8 cellular contexts compared by ENCODE assay signal in genomic region chr5:127870914-127871313, GRCh38.
DNase-seq lines count a peak whose midpoint lies in the region; ATAC-seq, FAIRE-seq and TF ChIP-seq lines count a peak whose summit lies in the region.

No MANE protein-coding gene starts in this region.

- no peak for TF ChIP-seq POLR2A in GM12878 (IDR thresholded peaks at IDR 0.05; ENCODE audit: low read depth, low read length)
- TF ChIP-seq POLR2A in spleen (IDR thresholded peaks at IDR 0.05): no peak

- CTCF ChIA-PET in GM12878 (lab: Yijun Ruan, JAX): interaction anchor here (1.3 to 2.0 kb wide), 5 partner anchors 8 to 307 kb away, joined by 3 to 8 read pairs (median 5); no protein-coding TSS in a partner anchor

- H3K9ac ChIP-seq in GM12878 (ENCODE audit: control insufficient read depth, insufficient read depth, low read length): no peak overlapping the region

- DNase-seq in GM03348 (ENCODE audit: low spot score): peak; percentile 59
- no peak for DNase-seq in GM12878 (ENCODE audit: low read depth, low spot score)
- peak; percentile 6 to 58 for DNase-seq in lung microvascular endothelial cell (ENCODE audit: low read depth in 2 of 2)
- DNase-seq in NCI-H1092 treated with DMSO at 0.1 percent for 48 hours (lab: John Stamatoyannopoulos, UW): no peak
- no peak for DNase-seq in coronary artery (ENCODE audit: low spot score)
- no peak for DNase-seq in spleen

- H3K4me2 ChIP-seq in GM12878 (ENCODE audit: control insufficient read depth, insufficient read depth): no peak overlapping the region

- POLR2A ChIA-PET in GM12878 (lab: Charles Lee): interaction anchor here (0.6 to 1.0 kb wide), 2 partner anchors 201 to 206 kb away, joined by 3 read pairs; no protein-coding TSS in a partner anchor

- peak; percentile 59 for ATAC-seq in HG02642 (IDR thresholded peaks at IDR 0.05; ENCODE audit: poor library complexity, unreplicated experiment)
- peak; percentile 59 for ATAC-seq in GM12878
- no peak for ATAC-seq in HG02840 (IDR thresholded peaks at IDR 0.05; ENCODE audit: low FRiP score, unreplicated experiment)

- in situ Hi-C loops in GM12878 (cut with MboI): loop anchor here (5.0 kb wide), 1 partner anchor 309 kb away; no protein-coding TSS in a partner anchor

- H2AFZ ChIP-seq in GM12878 (ENCODE audit: control insufficient read depth, low read depth, low read length): no peak overlapping the region

- no peaks in the 10 kb centered on the region for H4K20me1 ChIP-seq in GM12878 (ENCODE audit: control insufficient read depth, insufficient read depth)

- no TSS peak for BruUV-seq in GM12878 (replicated peaks; lab: Mats Ljungman, UMichigan)

- TF ChIP-seq RAD21 in GM12878 (IDR thresholded peaks at IDR 0.05; ENCODE audit: insufficient read depth, low read depth, low read length): no peak

- RAD21 ChIA-PET in GM12878 (lab: Charles Lee; ENCODE audit: unreplicated experiment): interaction anchor here (1.0 to 1.6 kb wide), 4 partner anchors 36 to 307 kb away, joined by 3 to 7 read pairs (median 3); no protein-coding TSS in a partner anchor

- H3K36me3 ChIP-seq in GM12878 (ENCODE audit: control insufficient read depth in 2 of 2, insufficient read depth in 2 of 2, low read length in 1 of 2) (no peaks in the 10 kb centered on the region), spleen (no peaks in the 10 kb centered on the region)

- WGBS in GM12878 (ENCODE audit: insufficient coverage, insufficient replicate concordance, low lambda C conversion rate, missing lambda C conversion rate): 28% methylated on average over 4 of the region's 4 CpGs
- 59 to 82% (median 78%) methylated on average over 4 of the region's 4 CpGs for WGBS in spleen, 5 donors

- H3K27ac ChIP-seq in GM12878 (ENCODE audit: control insufficient read depth, insufficient read depth) (no peak overlapping the region), coronary artery (no peak overlapping the region), spleen (no peak overlapping the region)

- H3K27me3 ChIP-seq in GM12878 (replicated peaks in 1 of 2; ENCODE audit: control insufficient read depth in 2 of 2, insufficient read depth in 2 of 2, low read length in 1 of 2): no peaks in the 10 kb centered on the region
- H3K27me3 ChIP-seq in spleen (replicated peaks in 1 of 7): no peaks in the 10 kb centered on the region

- intact Hi-C loops in GM12878 (cut with micrococcal nuclease; ENCODE audit: unreplicated experiment) (loop anchor here (2.0 to 10.0 kb wide), 2 partner anchors 30 to 624 kb away; no protein-coding TSS in a partner anchor), spleen (cut with DNase I; ENCODE audit: low total_unique reads) (loop anchor here (10.0 kb wide), 1 partner anchor 334 kb away; no protein-coding TSS in a partner anchor)

- H3K9me3 ChIP-seq in GM12878 (replicated peaks; ENCODE audit: control insufficient read depth, insufficient read depth, low read length): no peaks in the 10 kb centered on the region
- no peaks in the 10 kb centered on the region for H3K9me3 ChIP-seq in spleen

- H3K79me2 ChIP-seq in GM12878 (ENCODE audit: control insufficient read depth, insufficient read depth, low read length): no peaks in the 10 kb centered on the region

- TF ChIP-seq CTCF in GM12878 (IDR thresholded peaks at IDR 0.05 in 2 of 3, conservative IDR thresholded peaks at IDR 0.05 in 1 of 3; ENCODE audit: control insufficient read depth in 2 of 3, extremely low read depth in 1 of 3, insufficient read depth in 1 of 3, low read depth in 3 of 3, low read length in 3 of 3) (no peak), coronary artery (IDR thresholded peaks at IDR 0.05) (no peak), spleen (IDR thresholded peaks at IDR 0.05 in 8 of 11, conservative IDR thresholded peaks at IDR 0.05 in 3 of 11) (no peak)

- SMC1A ChIA-PET in GM12878 (lab: Charles Lee; ENCODE audit: uncharacterized antibody, unreplicated experiment): interaction anchor here (0.7 to 1.9 kb wide), 14 partner anchors 12 to 320 kb away, joined by 3 to 5 read pairs (median 3); no protein-coding TSS in a partner anchor

- FAIRE-seq in GM12878 (lab: Jason Lieb, UNC): peak; percentile 27

- H3K4me1 ChIP-seq in GM12878 (ENCODE audit: control insufficient read depth, insufficient read depth, low read length) (no peaks in the 10 kb centered on the region), spleen (peaks cover 0 to 5% (median 0%) of the 10 kb centered on the region in 6 donors)

- TF ChIP-seq EP300 in GM12878 (IDR thresholded peaks at IDR 0.05; ENCODE audit: borderline replicate concordance in 1 of 2, control insufficient read depth in 1 of 2, low read depth in 2 of 2, low read length in 2 of 2): no peak

- H3K4me3 ChIP-seq in GM12878 (no peak overlapping the region), coronary artery (no peak overlapping the region), spleen (no peak overlapping the region)

TF ChIP-seq in GM12878, 131 proteins besides CTCF, POLR2A, EP300 and RAD21:
- TF ChIP-seq POU2F2 (IDR thresholded peaks at IDR 0.05; ENCODE audit: borderline replicate concordance, low read depth, low read length) (peak; percentile 93; the same call in 2 of the 3 replicates), MAX (IDR thresholded peaks at IDR 0.05; ENCODE audit: low read depth, low read length) (no peak), MLLT1 (IDR thresholded peaks at IDR 0.05) (0 out of 2 replicates have a peak, but pooled peaks have one; percentile 48), BHLHE40 (IDR thresholded peaks at IDR 0.05; ENCODE audit: borderline replicate concordance in 1 of 2, low read depth in 2 of 2, low read length in 1 of 2) (peak in 1 of 2 experiments; percentile 20; a peak in 1 of 4 replicates)
- TF ChIP-seq, protein P1, sequence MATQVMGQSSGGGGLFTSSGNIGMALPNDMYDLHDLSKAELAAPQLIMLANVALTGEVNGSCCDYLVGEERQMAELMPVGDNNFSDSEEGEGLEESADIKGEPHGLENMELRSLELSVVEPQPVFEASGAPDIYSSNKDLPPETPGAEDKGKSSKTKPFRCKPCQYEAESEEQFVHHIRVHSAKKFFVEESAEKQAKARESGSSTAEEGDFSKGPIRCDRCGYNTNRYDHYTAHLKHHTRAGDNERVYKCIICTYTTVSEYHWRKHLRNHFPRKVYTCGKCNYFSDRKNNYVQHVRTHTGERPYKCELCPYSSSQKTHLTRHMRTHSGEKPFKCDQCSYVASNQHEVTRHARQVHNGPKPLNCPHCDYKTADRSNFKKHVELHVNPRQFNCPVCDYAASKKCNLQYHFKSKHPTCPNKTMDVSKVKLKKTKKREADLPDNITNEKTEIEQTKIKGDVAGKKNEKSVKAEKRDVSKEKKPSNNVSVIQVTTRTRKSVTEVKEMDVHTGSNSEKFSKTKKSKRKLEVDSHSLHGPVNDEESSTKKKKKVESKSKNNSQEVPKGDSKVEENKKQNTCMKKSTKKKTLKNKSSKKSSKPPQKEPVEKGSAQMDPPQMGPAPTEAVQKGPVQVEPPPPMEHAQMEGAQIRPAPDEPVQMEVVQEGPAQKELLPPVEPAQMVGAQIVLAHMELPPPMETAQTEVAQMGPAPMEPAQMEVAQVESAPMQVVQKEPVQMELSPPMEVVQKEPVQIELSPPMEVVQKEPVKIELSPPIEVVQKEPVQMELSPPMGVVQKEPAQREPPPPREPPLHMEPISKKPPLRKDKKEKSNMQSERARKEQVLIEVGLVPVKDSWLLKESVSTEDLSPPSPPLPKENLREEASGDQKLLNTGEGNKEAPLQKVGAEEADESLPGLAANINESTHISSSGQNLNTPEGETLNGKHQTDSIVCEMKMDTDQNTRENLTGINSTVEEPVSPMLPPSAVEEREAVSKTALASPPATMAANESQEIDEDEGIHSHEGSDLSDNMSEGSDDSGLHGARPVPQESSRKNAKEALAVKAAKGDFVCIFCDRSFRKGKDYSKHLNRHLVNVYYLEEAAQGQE (IDR thresholded peaks at IDR 0.05; ENCODE audit: low read depth, low read length): no peak
- TF ChIP-seq, protein P2, sequence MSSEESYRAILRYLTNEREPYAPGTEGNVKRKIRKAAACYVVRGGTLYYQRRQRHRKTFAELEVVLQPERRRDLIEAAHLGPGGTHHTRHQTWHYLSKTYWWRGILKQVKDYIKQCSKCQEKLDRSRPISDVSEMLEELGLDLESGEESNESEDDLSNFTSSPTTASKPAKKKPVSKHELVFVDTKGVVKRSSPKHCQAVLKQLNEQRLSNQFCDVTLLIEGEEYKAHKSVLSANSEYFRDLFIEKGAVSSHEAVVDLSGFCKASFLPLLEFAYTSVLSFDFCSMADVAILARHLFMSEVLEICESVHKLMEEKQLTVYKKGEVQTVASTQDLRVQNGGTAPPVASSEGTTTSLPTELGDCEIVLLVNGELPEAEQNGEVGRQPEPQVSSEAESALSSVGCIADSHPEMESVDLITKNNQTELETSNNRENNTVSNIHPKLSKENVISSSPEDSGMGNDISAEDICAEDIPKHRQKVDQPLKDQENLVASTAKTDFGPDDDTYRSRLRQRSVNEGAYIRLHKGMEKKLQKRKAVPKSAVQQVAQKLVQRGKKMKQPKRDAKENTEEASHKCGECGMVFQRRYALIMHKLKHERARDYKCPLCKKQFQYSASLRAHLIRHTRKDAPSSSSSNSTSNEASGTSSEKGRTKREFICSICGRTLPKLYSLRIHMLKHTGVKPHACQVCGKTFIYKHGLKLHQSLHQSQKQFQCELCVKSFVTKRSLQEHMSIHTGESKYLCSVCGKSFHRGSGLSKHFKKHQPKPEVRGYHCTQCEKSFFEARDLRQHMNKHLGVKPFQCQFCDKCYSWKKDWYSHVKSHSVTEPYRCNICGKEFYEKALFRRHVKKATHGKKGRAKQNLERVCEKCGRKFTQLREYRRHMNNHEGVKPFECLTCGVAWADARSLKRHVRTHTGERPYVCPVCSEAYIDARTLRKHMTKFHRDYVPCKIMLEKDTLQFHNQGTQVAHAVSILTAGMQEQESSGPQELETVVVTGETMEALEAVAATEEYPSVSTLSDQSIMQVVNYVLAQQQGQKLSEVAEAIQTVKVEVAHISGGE (CRISPR knock-in tag; IDR thresholded peaks at IDR 0.05): no peak
TF ChIP-seq in GM12878: peak in this region for 3.

Comparison
In these comparisons a context has a peak if more than half of its experiments do, and no peak if none do; other contexts are left out.
1. DNase-seq: peak in GM03348 (single experiment) and lung microvascular endothelial cell (2 of 2); none in GM12878 (single experiment), NCI-H1092 treated with DMSO at 0.1 percent for 48 hours (single experiment), coronary artery (single experiment) and spleen (single experiment).